Comparison of ENCODE assay signal across 25 cellular contexts in the genomic region with DNA sequence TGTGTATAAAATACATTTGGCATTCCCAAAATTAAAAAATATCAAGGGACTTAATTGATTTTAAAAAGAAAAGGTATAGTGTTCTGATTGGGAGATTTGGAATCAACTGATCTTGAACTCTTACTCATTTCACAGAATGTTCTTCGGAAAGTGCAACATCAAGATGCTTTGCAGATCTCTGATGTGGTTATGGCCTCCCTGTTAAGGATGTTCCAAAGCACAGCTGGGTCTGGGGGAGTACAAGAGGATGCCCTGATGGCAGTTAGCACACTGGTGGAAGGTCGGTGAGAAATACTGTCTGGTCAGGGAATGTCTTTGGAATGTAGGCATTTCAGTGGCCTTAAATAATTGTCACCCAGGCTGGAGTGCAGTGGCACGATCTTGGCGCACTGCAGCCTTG. TPM values are rescaled to one million over a fixed set of nuclear protein-coding genes. Genes with fewer than 3 reads are reported as not detected.
DNase-seq lines count a peak whose midpoint lies in the region; ATAC-seq and TF ChIP-seq lines count a peak whose summit lies in the region.
"Had no signal": no experiment of that assay in that cellular context is flagged by ENCODE, and none has a peak within 500 bp of the region (broad histone marks: within the 10 kb centered on the region; RNA-seq: fewer than 3 reads in every experiment).

No MANE protein-coding gene starts in this region.

- H3K27me3 Mint-ChIP-seq in endodermal cell (ENCODE audit: insufficient read depth) (no peaks in the 10 kb centered on the region), Caco-2 (ENCODE audit: insufficient read depth, unreplicated experiment) (no peaks in the 10 kb centered on the region)
- H3K27me3 Mint-ChIP-seq: naive B cell had no signal

- no TSS peak for BruUV-seq in Caco-2 (replicated peaks; lab: Mats Ljungman, UMichigan)

- TF ChIP-seq CTCF in cardiac muscle cell (IDR thresholded peaks at IDR 0.05; ENCODE audit: low read depth, low read length), result no peak
- no peak for TF ChIP-seq CTCF in VCaP (conservative IDR thresholded peaks at IDR 0.05)
- no peak for TF ChIP-seq CTCF in endodermal cell (conservative IDR thresholded peaks at IDR 0.05)
- TF ChIP-seq CTCF in Caco-2 (IDR thresholded peaks at IDR 0.05; ENCODE audit: insufficient read depth in 1 of 2, low read depth in 1 of 2, low read length in 1 of 2, severe bottlenecking in 1 of 2, unreplicated experiment in 1 of 2), result no peak

- H3K9me3 Mint-ChIP-seq in endodermal cell (no peaks in the 10 kb centered on the region), Caco-2 (ENCODE audit: unreplicated experiment) (no peaks in the 10 kb centered on the region)
- H3K9me3 Mint-ChIP-seq: mesothelial cell of epicardium, naive B cell had no signal

- H3K9me3 ChIP-seq in cardiac muscle cell (ENCODE audit: low read depth) (no peaks in the 10 kb centered on the region), endodermal cell (ENCODE audit: control insufficient read depth, low read length) (no peaks in the 10 kb centered on the region), Caco-2 (no peaks in the 10 kb centered on the region)
- H3K9me3 ChIP-seq: BLaER1, ovary, upper lobe of left lung had no signal

- H3K4me3 Mint-ChIP-seq in endodermal cell (no peak overlapping the region), Caco-2 (ENCODE audit: unreplicated experiment) (no peak overlapping the region)
- H3K4me3 Mint-ChIP-seq: mesothelial cell of epicardium, naive B cell had no signal

- no peaks in the 10 kb centered on the region for H3K27me3 ChIP-seq in cardiac muscle cell
- no peaks in the 10 kb centered on the region for H3K27me3 ChIP-seq in endodermal cell (ENCODE audit: control insufficient read depth, insufficient read depth, low read length, poor library complexity, severe bottlenecking)
- no peaks in the 10 kb centered on the region for H3K27me3 ChIP-seq in Caco-2 (replicated peaks; ENCODE audit: control insufficient read depth, insufficient read depth, low read length)
- H3K27me3 ChIP-seq: BLaER1, ovary, upper lobe of left lung had no signal

- peaks cover 39% of the 10 kb centered on the region for H3K4me1 ChIP-seq in cardiac muscle cell (ENCODE audit: low read depth)
- no peaks in the 10 kb centered on the region for H3K4me1 ChIP-seq in endodermal cell (ENCODE audit: control insufficient read depth, insufficient read depth, low read length)
- no peaks in the 10 kb centered on the region; the same call in 1 of the 2 replicates for H3K4me1 ChIP-seq in Caco-2
- H3K4me1 ChIP-seq: upper lobe of left lung had no signal

- ATAC-seq in left ventricle myocardium superior, result no peak
- no peak for ATAC-seq in GM18502 (IDR thresholded peaks at IDR 0.05; ENCODE audit: poor library complexity, unreplicated experiment)
- ATAC-seq: Right ventricle myocardium inferior had no signal

- POLR2A ChIA-PET in Caco-2 (lab: Charles Lee), result interaction anchor here (0.9 to 1.6 kb wide), 3 partner anchors 9 to 25 kb away, joined by 3 to 6 read pairs (median 3); no protein-coding TSS in a partner anchor

- H3K4me3 ChIP-seq in cardiac muscle cell, result no peak overlapping the region
- no peak overlapping the region for H3K4me3 ChIP-seq in endodermal cell (ENCODE audit: low read length)
- no peak overlapping the region for H3K4me3 ChIP-seq in Caco-2 (ENCODE audit: low read depth, low read length)
- H3K4me3 ChIP-seq: BLaER1, coronary artery, ovary, upper lobe of left lung had no signal

- intact Hi-C loops in left ventricle myocardium superior (cut with micrococcal nuclease) (no loop called here), Caco-2 (cut with micrococcal nuclease; ENCODE audit: unreplicated experiment) (no loop called here)

- H3K4me1 Mint-ChIP-seq in endodermal cell (peaks cover 6% of the 10 kb centered on the region), Caco-2 (ENCODE audit: low read depth, unreplicated experiment) (no peaks in the 10 kb centered on the region)
- H3K4me1 Mint-ChIP-seq: mesothelial cell of epicardium had no signal

- H3K27ac ChIP-seq in cardiac muscle cell, result peak overlapping the region; percentile 90
- peak overlapping the region; percentile 92 for H3K27ac ChIP-seq in VCaP
- no peak overlapping the region for H3K27ac ChIP-seq in endodermal cell (ENCODE audit: low read depth, low read length)
- H3K27ac ChIP-seq: BLaER1, coronary artery, ovary, upper lobe of left lung had no signal

- no peak overlapping the region for H3K9ac ChIP-seq in endodermal cell (ENCODE audit: extremely low read depth, low read length, poor library complexity, severe bottlenecking)
- H3K9ac ChIP-seq: BLaER1 had no signal

- CTCF ChIA-PET in Caco-2 (lab: Charles Lee), result interaction anchor here (0.6 to 1.5 kb wide), 2 partner anchors 13 to 68 kb away, joined by 3 to 5 read pairs; no protein-coding TSS in a partner anchor

- H3K36me3 ChIP-seq in cardiac muscle cell, result peaks cover 79% of the 10 kb centered on the region
- H3K36me3 ChIP-seq in endodermal cell (ENCODE audit: control insufficient read depth, insufficient read depth, low read length), result peaks cover 97% of the 10 kb centered on the region
- H3K36me3 ChIP-seq in Caco-2 (ENCODE audit: control insufficient read depth, insufficient read depth, low read length), result peaks cover 39% of the 10 kb centered on the region
- H3K36me3 ChIP-seq: ovary had no signal

- DNase-seq in cardiac muscle cell (ENCODE audit: low read depth in 1 of 2, low spot score in 1 of 2) (no peak), left ventricle myocardium superior (no peak), endodermal cell (no peak), Caco-2 (no peak), hippocampal formation (lab: John Stamatoyannopoulos, UW) (no peak)
- DNase-seq: activated CD4-positive, alpha-beta T cell treated with anti-CD3 and anti-CD28 coated beads for 4 hours; activated gamma-delta T cell treated with Interleukin-2 at 50 U/mL for 16 hours; anterior cingulate cortex; effector memory CD4-positive, alpha-beta T cell; erythroblast; glutamatergic neuron; naive B cell; ovary; retina; stimulated activated CD4-positive, alpha-beta T cell treated with anti-CD3 and anti-CD28 coated beads, Interleukin-2, amount 100 ng/mL, for 24 hours; upper lobe of left lung had no signal

- H3K27ac Mint-ChIP-seq in endodermal cell, result peak overlapping the region; percentile 33
- H3K27ac Mint-ChIP-seq in Caco-2 (ENCODE audit: unreplicated experiment), result no peak overlapping the region
- H3K27ac Mint-ChIP-seq: mesothelial cell of epicardium had no signal

- WGBS in endodermal cell (ENCODE audit: insufficient coverage in 1 of 2, insufficient read length in 1 of 2), 2 experiments, result 92 to 95% methylated on average over 4 of the region's 4 CpGs

- H3K36me3 Mint-ChIP-seq in endodermal cell (ENCODE audit: low read depth) (peaks cover 92% of the 10 kb centered on the region), Caco-2 (ENCODE audit: insufficient read depth, unreplicated experiment) (peaks cover 100% of the 10 kb centered on the region)

RNA-seq across cellular contexts. Expression of a gene that starts 19.5 kb away (rescaled TPM):
- total RNA-seq in cardiac muscle cell, result 112 and 143 TPM in 2 replicates
- polyA plus RNA-seq in cardiac muscle cell, result 22.6 and 30.2 TPM in 2 replicates
- total RNA-seq in left ventricle myocardium superior, result 15.9 TPM
- 10 to 100 TPM; 14.5 to 22.9 TPM for total RNA-seq in endodermal cell
- polyA plus RNA-seq in endodermal cell (2013, experiment 1 of 2), result 17.3 TPM
- polyA plus RNA-seq in endodermal cell (2013, experiment 2 of 2), result 16.7 TPM
- 27.4 and 30.4 TPM in 2 replicates for total RNA-seq in Caco-2 (2022)

RNA-seq across cellular contexts. Expression of a gene that starts 24.8 kb away (rescaled TPM):
- 218 and 318 TPM in 2 replicates for total RNA-seq in cardiac muscle cell
- polyA plus RNA-seq in cardiac muscle cell, result 97.9 and 125 TPM in 2 replicates
- 169 TPM for total RNA-seq in left ventricle myocardium superior
- 100 to 1,000 TPM; 452 to 500 TPM for total RNA-seq in endodermal cell
- polyA plus RNA-seq in endodermal cell (2013, experiment 1 of 2), result 347 TPM
- 324 TPM for polyA plus RNA-seq in endodermal cell (2013, experiment 2 of 2)
- total RNA-seq in Caco-2 (2022), result 967 and 1,072 TPM in 2 replicates

RNA-seq across cellular contexts. Expression of a gene that starts 58.5 kb away (rescaled TPM):
- total RNA-seq in cardiac muscle cell, result 1.0 and 2.9 TPM in 2 replicates
- 0.12 and 1.5 TPM in 2 replicates for polyA plus RNA-seq in cardiac muscle cell
- 0.40 TPM for total RNA-seq in left ventricle myocardium superior
- total RNA-seq in endodermal cell, result not detected
- not detected for polyA plus RNA-seq in endodermal cell (2013, experiment 1 of 2)
- polyA plus RNA-seq in endodermal cell (2013, experiment 2 of 2), result not detected
- not detected in 2 replicates for total RNA-seq in Caco-2 (2022)
- total RNA-seq: mesothelial cell of epicardium, NCI-H460 had no signal
- polyA plus RNA-seq: AG04450, keratinocyte had no signal
